ENCODE assay signal across 8 cellular contexts in the genomic region with DNA sequence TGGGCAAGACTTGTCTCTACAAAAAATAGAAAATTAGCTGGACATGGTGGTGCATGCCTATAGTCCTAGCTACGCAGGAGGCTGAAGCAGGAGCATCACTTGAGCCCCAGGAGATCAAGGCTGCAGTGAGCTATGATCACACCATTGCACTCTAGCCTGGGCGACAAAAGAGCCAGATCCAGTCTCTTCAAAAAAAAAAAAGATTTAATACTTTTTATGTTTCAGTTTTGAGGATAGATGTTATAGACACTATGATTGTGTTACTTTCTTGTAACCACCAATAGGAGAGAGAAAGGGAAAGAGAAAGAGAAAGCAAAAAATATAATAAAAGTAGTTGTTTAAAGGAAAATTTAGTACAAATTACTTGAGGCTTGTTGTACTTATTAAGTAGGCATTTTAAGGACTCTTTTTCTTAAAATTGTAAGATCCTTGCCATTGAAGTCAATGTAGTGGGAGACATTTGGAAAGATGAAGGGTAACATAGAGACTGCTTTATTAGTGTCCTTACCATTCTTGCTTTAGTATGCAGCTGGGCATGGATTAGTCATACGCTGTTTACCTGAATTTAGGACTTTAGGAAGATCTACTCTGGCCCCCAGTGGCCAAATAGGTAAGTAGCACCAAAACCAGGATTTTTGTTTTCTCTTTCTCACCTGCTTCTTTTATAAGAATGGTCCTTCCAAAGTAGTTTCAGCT. TPM values are rescaled to one million over a fixed set of nuclear protein-coding genes. Genes with fewer than 3 reads are reported as not detected.
DNase-seq lines count a peak whose midpoint lies in the region; ATAC-seq, FAIRE-seq and TF ChIP-seq lines count a peak whose summit lies in the region.

No MANE protein-coding gene starts in this region.

- H3K36me3 ChIP-seq in Karpas-422 (ENCODE audit: insufficient read depth, low read length) = no peaks in the 10 kb centered on the region
- H3K36me3 ChIP-seq in brain microvascular endothelial cell (replicated peaks) = no peaks in the 10 kb centered on the region
- no peaks in the 10 kb centered on the region for H3K36me3 ChIP-seq in suprapubic skin

- peak; percentile 72 for FAIRE-seq in RCC 7860 (lab: Jason Lieb, UNC)

- no peaks in the 10 kb centered on the region for H3K27me3 ChIP-seq in Karpas-422 (ENCODE audit: low read length)
- H3K27me3 ChIP-seq in brain microvascular endothelial cell (replicated peaks) = no peaks in the 10 kb centered on the region
- H3K27me3 ChIP-seq in suprapubic skin = no peaks in the 10 kb centered on the region

- H3K4me1 ChIP-seq in Karpas-422 (ENCODE audit: low read length) (no peaks in the 10 kb centered on the region), suprapubic skin (no peaks in the 10 kb centered on the region)

- intact Hi-C loops in left colon (cut with DNase I, micrococcal nuclease) = no loop called here

- ATAC-seq in left colon = peak; percentile 99

- no peaks in the 10 kb centered on the region for H4K20me1 ChIP-seq in Karpas-422 (ENCODE audit: insufficient read depth, low read depth, low read length)

- TF ChIP-seq CTCF in GM10266 (IDR thresholded peaks at IDR 0.05; ENCODE audit: control insufficient read depth, insufficient read depth, low read depth, missing control alignments) (peak; percentile 76), brain microvascular endothelial cell (IDR thresholded peaks at IDR 0.05; ENCODE audit: low read depth, low read length, missing control alignments) (peak; percentile 66), suprapubic skin (IDR thresholded peaks at IDR 0.05) (peak; percentile 36 to 42)

- H3K4me3 ChIP-seq in Karpas-422 (ENCODE audit: low read length) (no peak overlapping the region), brain microvascular endothelial cell (ENCODE audit: low read depth, low read length) (no peak overlapping the region), suprapubic skin (no peak overlapping the region)

- H3K79me2 ChIP-seq in Karpas-422 (ENCODE audit: low read length) = no peaks in the 10 kb centered on the region

- no peak overlapping the region for H2AFZ ChIP-seq in Karpas-422 (ENCODE audit: low read length)

- H3K9ac ChIP-seq in Karpas-422 (ENCODE audit: low read length) = no peak overlapping the region

- H3K27ac ChIP-seq in Karpas-422 (ENCODE audit: low read length) (no peak overlapping the region), brain microvascular endothelial cell (no peak overlapping the region), suprapubic skin (no peak overlapping the region)

- DNase-seq in ACHN (peak; percentile 73), GM10266 (ENCODE audit: extremely low spot score) (peak; percentile 61), HCEC 1CT (peak; percentile 75), Karpas-422 (peak; percentile 79), RCC 7860 (ENCODE audit: low spot score) (peak; percentile 56), brain microvascular endothelial cell (peak; percentile 58), left colon (peak in 1 of 2 donors; percentile 28), suprapubic skin (ENCODE audit: low spot score in 2 of 2) (no peak)

- no peaks in the 10 kb centered on the region for H3K9me3 ChIP-seq in Karpas-422 (ENCODE audit: low read length)
- no peaks in the 10 kb centered on the region for H3K9me3 ChIP-seq in suprapubic skin

- in situ Hi-C loops in ACHN (cut with HindIII; ENCODE audit: low pct_ligation_motif_present, low pct_unique_long_range_greater_than_20kb, low sequenced_read_pairs) (no loop called here), brain microvascular endothelial cell (cut with HindIII; ENCODE audit: low pct_ligation_motif_present, low sequenced_read_pairs) (no loop called here)

- H3K4me2 ChIP-seq in Karpas-422 (ENCODE audit: low read depth, low read length, poor library complexity, severe bottlenecking) = peak overlapping the region; percentile 24

- no peak for TF ChIP-seq EP300 in suprapubic skin (IDR thresholded peaks at IDR 0.05)

- 63% methylated on average over 3 of the region's 3 CpGs for WGBS in suprapubic skin

- no peak for TF ChIP-seq POLR2A in suprapubic skin (IDR thresholded peaks at IDR 0.05)

- no peaks in the 10 kb centered on the region for H3K9me2 ChIP-seq in Karpas-422 (replicated peaks; ENCODE audit: insufficient read depth, low read length)

RNA-seq across cellular contexts. Expression of a gene that starts 35.1 kb away (rescaled TPM):
- total RNA-seq in Karpas-422 (2014; rRNA removed; shearing (Covaris generic); ENCODE audit: low replicate concordance) = 32.1 and 35.6 TPM in 2 replicates
- 10 to 100 TPM; 47.7 to 48.3 TPM for total RNA-seq in left colon
- 10 to 100 TPM in 3 of 4 donors, 1 to 10 TPM in 1; 10.0 to 21.2 (median 13.0) TPM for total RNA-seq in suprapubic skin

Comparison
In these comparisons a context has a peak if more than half of its experiments do, and no peak if none do; other contexts are left out.
1. DNase-seq: peak in ACHN (single experiment), GM10266 (single experiment), HCEC 1CT (single experiment), Karpas-422 (single experiment), RCC 7860 (single experiment) and brain microvascular endothelial cell (single experiment); none in suprapubic skin (0 of 2).
2. Peak in every context shown above with its lines, with median percentiles within 50 percentile points of each other: CTCF ChIP-seq.